ENCODE assay signal across 20 cellular contexts in genomic region chr11:118969508-118969907, GRCh38. TPM values are rescaled to one million over a fixed set of nuclear protein-coding genes. Genes with fewer than 3 reads are reported as not detected.
"Had no signal": no experiment of that assay in that cellular context is flagged by ENCODE, and none has a peak within 500 bp of the region (broad histone marks: within the 10 kb centered on the region; RNA-seq: fewer than 3 reads in every experiment).

No MANE protein-coding gene starts in this region.

RNA-seq across cellular contexts. Expression of gene FOXR1, which starts 2.1 kb away (rescaled TPM):
- total RNA-seq: activated naive CD4-positive, alpha-beta T cell treated with anti-CD3 and anti-CD28 coated beads for 36 hours; activated naive CD4-positive, alpha-beta T cell treated with anti-CD3 and anti-CD28 coated beads, Interleukin-2, amount 50 U/mL, for 72 hours; activated naive CD8-positive, alpha-beta T cell treated with anti-CD3 and anti-CD28 coated beads for 36 hours; activated naive CD8-positive, alpha-beta T cell treated with anti-CD3 and anti-CD28 coated beads, Interleukin-2, amount 10 ng/mL, durations not matched to agents 7 days and 5 days; activated T-cell treated with anti-CD3 and anti-CD28 coated beads, Interleukin-2, amount 50 U/mL, for 4 hours; activated T-cell treated with anti-CD3 and anti-CD28 coated beads, Interleukin-2, amount 50 U/mL, for 72 hours; activated T-helper 1 cell treated with anti-CD3 and anti-CD28 coated beads, Interleukin-12 subunit alpha, Interleukin-12 subunit beta, Interleukin-2, Interleukin-4 antibody, amounts not matched to agents 30 ng/mL and 10 ng/mL and 1 ng/mL, durations not matched to agents 14 hours and 24 hours and 36 hours; activated T-helper 2 cell treated with anti-CD3 and anti-CD28 coated beads, Interferon-gamma antibody, Interleukin-2, Interleukin-4, amounts not matched to agents 10 μg/mL and 5 μg/mL and 100 μg/mL, durations not matched to agents 14 hours and 24 hours and 36 hours; adrenal gland; aorta; ascending aorta; astrocyte; body of pancreas; breast epithelium; bronchial epithelial cell; cardiac septum; cerebellum; chondrocyte had no signal
- polyA plus RNA-seq: adipose tissue, adrenal gland, aorta, cardiac muscle cell had no signal

RNA-seq across cellular contexts. Expression of gene UPK2, which starts 13.4 kb away (rescaled TPM):
- total RNA-seq: activated T-cell treated with anti-CD3 and anti-CD28 coated beads, Interleukin-2, amount 50 U/mL, for 4 hours; activated T-helper 1 cell treated with anti-CD3 and anti-CD28 coated beads, Interleukin-12 subunit alpha, Interleukin-12 subunit beta, Interleukin-2, Interleukin-4 antibody, amounts not matched to agents 30 ng/mL and 10 ng/mL and 1 ng/mL, durations not matched to agents 14 hours and 24 hours and 36 hours; activated T-helper 2 cell treated with anti-CD3 and anti-CD28 coated beads, Interferon-gamma antibody, Interleukin-2, Interleukin-4, amounts not matched to agents 10 μg/mL and 5 μg/mL and 100 μg/mL, durations not matched to agents 14 hours and 24 hours and 36 hours; adrenal gland; aorta; ascending aorta; astrocyte; body of pancreas; breast epithelium; bronchial epithelial cell; cardiac septum; cerebellum had no signal
- polyA plus RNA-seq: aorta had no signal
